In genomic region chr2:8276071-8276470, GRCh38 we compare ENCODE assay signal across 21 cellular contexts.
"Had no signal": no experiment of that assay in that cellular context is flagged by ENCODE, and none has a peak within 500 bp of the region (broad histone marks: within the 10 kb centered on the region; RNA-seq: fewer than 3 reads in every experiment).

No MANE protein-coding gene starts in this region.

- H3K4me2 ChIP-seq: hepatocyte had no signal

- H3K36me3 Mint-ChIP-seq: mesothelial cell of epicardium had no signal

- ATAC-seq: foreskin keratinocyte, gastroesophageal sphincter, heart left ventricle, left cardiac atrium, left lung, left ventricle myocardium superior, lower lobe of right lung, mucosa of descending colon had no signal

- H3K4me3 Mint-ChIP-seq: mesothelial cell of epicardium had no signal

- H3K27ac Mint-ChIP-seq: mesothelial cell of epicardium had no signal

- H3K36me3 ChIP-seq: esophagus muscularis mucosa, gastroesophageal sphincter, heart left ventricle, left lung, lower lobe of right lung had no signal

- H3K79me2 ChIP-seq: hepatocyte had no signal

- H3K4me1 ChIP-seq: foreskin keratinocyte, left lung, lower lobe of right lung had no signal

- H2AFZ ChIP-seq: hepatocyte had no signal

- FAIRE-seq: colon, endothelial cell of umbilical vein, frontal cortex, keratinocyte had no signal

- DNase-seq: dermis blood vessel endothelial cell; dorsolateral prefrontal cortex; effector CD4-positive, alpha-beta T cell; effector memory CD4-positive, alpha-beta T cell; foreskin keratinocyte; heart left ventricle; left cardiac atrium; left lung; left ventricle myocardium superior; lower lobe of right lung; mesenchymal stem cell; mucosa of descending colon had no signal

- H3K9me3 ChIP-seq: esophagus muscularis mucosa, gastroesophageal sphincter, left lung, lower lobe of right lung, mucosa of descending colon had no signal

- H3K27me3 ChIP-seq: esophagus muscularis mucosa, foreskin keratinocyte, gastroesophageal sphincter, hepatocyte, left lung had no signal

- H3K4me3 ChIP-seq: coronary artery, dorsolateral prefrontal cortex, esophagus muscularis mucosa, gastroesophageal sphincter, heart left ventricle, hepatocyte, left lung, lower lobe of right lung, mucosa of descending colon had no signal

- H3K27ac ChIP-seq: coronary artery, dorsolateral prefrontal cortex, esophagus muscularis mucosa, foreskin keratinocyte, gastroesophageal sphincter, heart left ventricle, hepatocyte, left lung, lower lobe of right lung had no signal
